In the genomic region with DNA sequence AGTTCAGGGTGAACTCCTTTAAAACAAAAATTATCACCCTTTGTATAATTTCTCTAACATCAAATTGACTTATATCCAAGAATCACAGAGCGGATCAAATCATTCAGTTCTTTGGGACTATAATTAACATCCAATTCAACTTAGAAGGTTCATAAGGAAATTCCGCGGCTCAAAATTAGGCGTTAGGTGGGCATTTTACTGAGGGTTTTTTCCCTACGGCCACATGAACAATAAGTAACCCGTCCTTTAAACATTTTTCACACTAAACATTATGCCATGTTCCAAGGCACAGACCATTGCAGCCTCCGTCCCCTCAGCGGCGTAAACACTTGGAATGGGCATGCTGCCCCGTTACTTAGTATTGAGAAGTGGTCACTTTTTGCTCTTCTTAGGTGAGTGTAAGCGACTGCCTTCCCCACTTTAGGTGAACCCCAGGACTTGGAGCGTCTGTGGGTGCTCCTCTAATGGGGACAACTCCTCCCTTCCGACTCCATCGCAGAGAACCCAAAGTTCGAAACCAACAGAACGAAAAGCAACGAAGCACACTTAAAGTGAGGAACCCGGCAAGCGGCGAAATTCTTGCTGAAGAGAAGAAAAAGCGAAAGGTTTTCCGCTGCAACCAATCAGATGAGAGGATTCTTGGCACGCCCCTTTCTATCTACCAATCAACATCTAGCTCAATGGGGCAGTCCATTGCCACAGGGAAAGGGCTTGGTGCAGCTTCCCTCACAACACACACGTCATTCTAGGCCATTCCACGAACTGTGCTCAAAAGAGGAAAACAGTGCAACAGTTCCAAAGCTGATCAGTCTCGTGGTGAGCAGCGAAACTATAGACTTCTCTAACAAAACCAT, we compare ENCODE assay signal across 1 cellular context.
A peak's percentile ranks its signal among the peaks of the same experiment; 100 is the strongest.
TF ChIP-seq lines count a peak whose summit lies in the region.

No MANE protein-coding gene starts in this region.

TF ChIP-seq in HepG2, 621 proteins besides CTCF, POLR2A, EP300 and RAD21 (continued from another document and continues in another):
- TF ChIP-seq, protein P1, sequence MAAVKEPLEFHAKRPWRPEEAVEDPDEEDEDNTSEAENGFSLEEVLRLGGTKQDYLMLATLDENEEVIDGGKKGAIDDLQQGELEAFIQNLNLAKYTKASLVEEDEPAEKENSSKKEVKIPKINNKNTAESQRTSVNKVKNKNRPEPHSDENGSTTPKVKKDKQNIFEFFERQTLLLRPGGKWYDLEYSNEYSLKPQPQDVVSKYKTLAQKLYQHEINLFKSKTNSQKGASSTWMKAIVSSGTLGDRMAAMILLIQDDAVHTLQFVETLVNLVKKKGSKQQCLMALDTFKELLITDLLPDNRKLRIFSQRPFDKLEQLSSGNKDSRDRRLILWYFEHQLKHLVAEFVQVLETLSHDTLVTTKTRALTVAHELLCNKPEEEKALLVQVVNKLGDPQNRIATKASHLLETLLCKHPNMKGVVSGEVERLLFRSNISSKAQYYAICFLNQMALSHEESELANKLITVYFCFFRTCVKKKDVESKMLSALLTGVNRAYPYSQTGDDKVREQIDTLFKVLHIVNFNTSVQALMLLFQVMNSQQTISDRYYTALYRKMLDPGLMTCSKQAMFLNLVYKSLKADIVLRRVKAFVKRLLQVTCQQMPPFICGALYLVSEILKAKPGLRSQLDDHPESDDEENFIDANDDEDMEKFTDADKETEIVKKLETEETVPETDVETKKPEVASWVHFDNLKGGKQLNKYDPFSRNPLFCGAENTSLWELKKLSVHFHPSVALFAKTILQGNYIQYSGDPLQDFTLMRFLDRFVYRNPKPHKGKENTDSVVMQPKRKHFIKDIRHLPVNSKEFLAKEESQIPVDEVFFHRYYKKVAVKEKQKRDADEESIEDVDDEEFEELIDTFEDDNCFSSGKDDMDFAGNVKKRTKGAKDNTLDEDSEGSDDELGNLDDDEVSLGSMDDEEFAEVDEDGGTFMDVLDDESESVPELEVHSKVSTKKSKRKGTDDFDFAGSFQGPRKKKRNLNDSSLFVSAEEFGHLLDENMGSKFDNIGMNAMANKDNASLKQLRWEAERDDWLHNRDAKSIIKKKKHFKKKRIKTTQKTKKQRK (IDR thresholded peaks at IDR 0.05; ENCODE audit: low read length) = no peak
- TF ChIP-seq FOSL1 (CRISPR knock-in tag; IDR thresholded peaks at IDR 0.05; ENCODE audit: borderline replicate concordance) (no peak), FIP1L1 (IDR thresholded peaks at IDR 0.05; ENCODE audit: borderline replicate concordance, insufficient read depth, low read depth, low read length) (no peak), RXRB (CRISPR knock-in tag; IDR thresholded peaks at IDR 0.05; ENCODE audit: borderline replicate concordance) (no peak), ZNF883 (CRISPR knock-in tag; IDR thresholded peaks at IDR 0.05; ENCODE audit: not compliant biosample characterization) (no peak), HOXD1 (CRISPR knock-in tag; IDR thresholded peaks at IDR 0.05) (no peak), ZNF564 (CRISPR knock-in tag; IDR thresholded peaks at IDR 0.05) (no peak), SMAD9 (CRISPR knock-in tag; IDR thresholded peaks at IDR 0.05) (no peak), TEAD3 (CRISPR knock-in tag; optimal IDR thresholded peaks at IDR 0.05; ENCODE audit: borderline replicate concordance) (no peak), PHF21A (CRISPR knock-in tag; IDR thresholded peaks at IDR 0.05) (no peak; the same call in 1 of the 2 replicates), EEA1 (CRISPR knock-in tag; IDR thresholded peaks at IDR 0.05; ENCODE audit: borderline replicate concordance) (no peak), NFKBIZ (CRISPR knock-in tag; IDR thresholded peaks at IDR 0.05) (peak; percentile 22; the same call in 1 of the 2 replicates), KDM1A (CRISPR knock-in tag; IDR thresholded peaks at IDR 0.05) (no peak), ARID2 (CRISPR knock-in tag; IDR thresholded peaks at IDR 0.05; ENCODE audit: borderline replicate concordance) (peak; percentile 73; the same call in 1 of the 2 replicates), NRL (CRISPR knock-in tag; IDR thresholded peaks at IDR 0.05; ENCODE audit: borderline replicate concordance) (no peak), ZNF274 (CRISPR knock-in tag; IDR thresholded peaks at IDR 0.05) (no peak), ISX (CRISPR knock-in tag; conservative IDR thresholded peaks at IDR 0.05) (no peak), ZNF207 (IDR thresholded peaks at IDR 0.05; ENCODE audit: borderline replicate concordance) (no peak), LCORL (IDR thresholded peaks at IDR 0.05) (no peak), LCORL (CRISPR knock-in tag; IDR thresholded peaks at IDR 0.05) (no peak), ZNF772 (CRISPR knock-in tag; IDR thresholded peaks at IDR 0.05) (peak; percentile 44; the same call in 1 of the 2 replicates), ZNF589 (CRISPR knock-in tag; conservative IDR thresholded peaks at IDR 0.05) (no peak), NFYB (CRISPR knock-in tag; IDR thresholded peaks at IDR 0.05) (peak; percentile 87), ZSCAN9 (CRISPR knock-in tag; IDR thresholded peaks at IDR 0.05; ENCODE audit: borderline replicate concordance) (0 out of 2 replicates have a peak, but pooled peaks have one; percentile 24), ZBTB1 (CRISPR knock-in tag; IDR thresholded peaks at IDR 0.05; ENCODE audit: borderline replicate concordance) (no peak), IRF2 (CRISPR knock-in tag; IDR thresholded peaks at IDR 0.05) (peak; percentile 84), ZNF577 (CRISPR knock-in tag; IDR thresholded peaks at IDR 0.05; ENCODE audit: borderline replicate concordance, low read depth) (no peak), ZNF484 (CRISPR knock-in tag; IDR thresholded peaks at IDR 0.05; ENCODE audit: borderline replicate concordance, low read depth) (no peak)
- TF ChIP-seq, protein P2, sequence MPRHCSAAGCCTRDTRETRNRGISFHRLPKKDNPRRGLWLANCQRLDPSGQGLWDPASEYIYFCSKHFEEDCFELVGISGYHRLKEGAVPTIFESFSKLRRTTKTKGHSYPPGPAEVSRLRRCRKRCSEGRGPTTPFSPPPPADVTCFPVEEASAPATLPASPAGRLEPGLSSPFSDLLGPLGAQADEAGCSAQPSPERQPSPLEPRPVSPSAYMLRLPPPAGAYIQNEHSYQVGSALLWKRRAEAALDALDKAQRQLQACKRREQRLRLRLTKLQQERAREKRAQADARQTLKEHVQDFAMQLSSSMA (CRISPR knock-in tag; IDR thresholded peaks at IDR 0.05) = no peak
- TF ChIP-seq, protein P3, sequence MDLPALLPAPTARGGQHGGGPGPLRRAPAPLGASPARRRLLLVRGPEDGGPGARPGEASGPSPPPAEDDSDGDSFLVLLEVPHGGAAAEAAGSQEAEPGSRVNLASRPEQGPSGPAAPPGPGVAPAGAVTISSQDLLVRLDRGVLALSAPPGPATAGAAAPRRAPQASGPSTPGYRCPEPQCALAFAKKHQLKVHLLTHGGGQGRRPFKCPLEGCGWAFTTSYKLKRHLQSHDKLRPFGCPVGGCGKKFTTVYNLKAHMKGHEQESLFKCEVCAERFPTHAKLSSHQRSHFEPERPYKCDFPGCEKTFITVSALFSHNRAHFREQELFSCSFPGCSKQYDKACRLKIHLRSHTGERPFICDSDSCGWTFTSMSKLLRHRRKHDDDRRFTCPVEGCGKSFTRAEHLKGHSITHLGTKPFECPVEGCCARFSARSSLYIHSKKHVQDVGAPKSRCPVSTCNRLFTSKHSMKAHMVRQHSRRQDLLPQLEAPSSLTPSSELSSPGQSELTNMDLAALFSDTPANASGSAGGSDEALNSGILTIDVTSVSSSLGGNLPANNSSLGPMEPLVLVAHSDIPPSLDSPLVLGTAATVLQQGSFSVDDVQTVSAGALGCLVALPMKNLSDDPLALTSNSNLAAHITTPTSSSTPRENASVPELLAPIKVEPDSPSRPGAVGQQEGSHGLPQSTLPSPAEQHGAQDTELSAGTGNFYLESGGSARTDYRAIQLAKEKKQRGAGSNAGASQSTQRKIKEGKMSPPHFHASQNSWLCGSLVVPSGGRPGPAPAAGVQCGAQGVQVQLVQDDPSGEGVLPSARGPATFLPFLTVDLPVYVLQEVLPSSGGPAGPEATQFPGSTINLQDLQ (CRISPR knock-in tag; IDR thresholded peaks at IDR 0.05) = no peak
- TF ChIP-seq, protein P4, sequence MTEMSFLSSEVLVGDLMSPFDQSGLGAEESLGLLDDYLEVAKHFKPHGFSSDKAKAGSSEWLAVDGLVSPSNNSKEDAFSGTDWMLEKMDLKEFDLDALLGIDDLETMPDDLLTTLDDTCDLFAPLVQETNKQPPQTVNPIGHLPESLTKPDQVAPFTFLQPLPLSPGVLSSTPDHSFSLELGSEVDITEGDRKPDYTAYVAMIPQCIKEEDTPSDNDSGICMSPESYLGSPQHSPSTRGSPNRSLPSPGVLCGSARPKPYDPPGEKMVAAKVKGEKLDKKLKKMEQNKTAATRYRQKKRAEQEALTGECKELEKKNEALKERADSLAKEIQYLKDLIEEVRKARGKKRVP (CRISPR knock-in tag; IDR thresholded peaks at IDR 0.05) = no peak
- TF ChIP-seq, protein P5, sequence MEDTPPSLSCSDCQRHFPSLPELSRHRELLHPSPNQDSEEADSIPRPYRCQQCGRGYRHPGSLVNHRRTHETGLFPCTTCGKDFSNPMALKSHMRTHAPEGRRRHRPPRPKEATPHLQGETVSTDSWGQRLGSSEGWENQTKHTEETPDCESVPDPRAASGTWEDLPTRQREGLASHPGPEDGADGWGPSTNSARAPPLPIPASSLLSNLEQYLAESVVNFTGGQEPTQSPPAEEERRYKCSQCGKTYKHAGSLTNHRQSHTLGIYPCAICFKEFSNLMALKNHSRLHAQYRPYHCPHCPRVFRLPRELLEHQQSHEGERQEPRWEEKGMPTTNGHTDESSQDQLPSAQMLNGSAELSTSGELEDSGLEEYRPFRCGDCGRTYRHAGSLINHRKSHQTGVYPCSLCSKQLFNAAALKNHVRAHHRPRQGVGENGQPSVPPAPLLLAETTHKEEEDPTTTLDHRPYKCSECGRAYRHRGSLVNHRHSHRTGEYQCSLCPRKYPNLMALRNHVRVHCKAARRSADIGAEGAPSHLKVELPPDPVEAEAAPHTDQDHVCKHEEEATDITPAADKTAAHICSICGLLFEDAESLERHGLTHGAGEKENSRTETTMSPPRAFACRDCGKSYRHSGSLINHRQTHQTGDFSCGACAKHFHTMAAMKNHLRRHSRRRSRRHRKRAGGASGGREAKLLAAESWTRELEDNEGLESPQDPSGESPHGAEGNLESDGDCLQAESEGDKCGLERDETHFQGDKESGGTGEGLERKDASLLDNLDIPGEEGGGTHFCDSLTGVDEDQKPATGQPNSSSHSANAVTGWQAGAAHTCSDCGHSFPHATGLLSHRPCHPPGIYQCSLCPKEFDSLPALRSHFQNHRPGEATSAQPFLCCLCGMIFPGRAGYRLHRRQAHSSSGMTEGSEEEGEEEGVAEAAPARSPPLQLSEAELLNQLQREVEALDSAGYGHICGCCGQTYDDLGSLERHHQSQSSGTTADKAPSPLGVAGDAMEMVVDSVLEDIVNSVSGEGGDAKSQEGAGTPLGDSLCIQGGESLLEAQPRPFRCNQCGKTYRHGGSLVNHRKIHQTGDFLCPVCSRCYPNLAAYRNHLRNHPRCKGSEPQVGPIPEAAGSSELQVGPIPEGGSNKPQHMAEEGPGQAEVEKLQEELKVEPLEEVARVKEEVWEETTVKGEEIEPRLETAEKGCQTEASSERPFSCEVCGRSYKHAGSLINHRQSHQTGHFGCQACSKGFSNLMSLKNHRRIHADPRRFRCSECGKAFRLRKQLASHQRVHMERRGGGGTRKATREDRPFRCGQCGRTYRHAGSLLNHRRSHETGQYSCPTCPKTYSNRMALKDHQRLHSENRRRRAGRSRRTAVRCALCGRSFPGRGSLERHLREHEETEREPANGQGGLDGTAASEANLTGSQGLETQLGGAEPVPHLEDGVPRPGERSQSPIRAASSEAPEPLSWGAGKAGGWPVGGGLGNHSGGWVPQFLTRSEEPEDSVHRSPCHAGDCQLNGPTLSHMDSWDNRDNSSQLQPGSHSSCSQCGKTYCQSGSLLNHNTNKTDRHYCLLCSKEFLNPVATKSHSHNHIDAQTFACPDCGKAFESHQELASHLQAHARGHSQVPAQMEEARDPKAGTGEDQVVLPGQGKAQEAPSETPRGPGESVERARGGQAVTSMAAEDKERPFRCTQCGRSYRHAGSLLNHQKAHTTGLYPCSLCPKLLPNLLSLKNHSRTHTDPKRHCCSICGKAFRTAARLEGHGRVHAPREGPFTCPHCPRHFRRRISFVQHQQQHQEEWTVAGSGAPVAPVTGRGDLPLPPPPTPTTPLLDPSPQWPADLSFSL (CRISPR knock-in tag; IDR thresholded peaks at IDR 0.05) = no peak
- TF ChIP-seq, protein P6, sequence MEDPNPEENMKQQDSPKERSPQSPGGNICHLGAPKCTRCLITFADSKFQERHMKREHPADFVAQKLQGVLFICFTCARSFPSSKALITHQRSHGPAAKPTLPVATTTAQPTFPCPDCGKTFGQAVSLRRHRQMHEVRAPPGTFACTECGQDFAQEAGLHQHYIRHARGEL (CRISPR knock-in tag; IDR thresholded peaks at IDR 0.05) = no peak
- TF ChIP-seq, protein P7, sequence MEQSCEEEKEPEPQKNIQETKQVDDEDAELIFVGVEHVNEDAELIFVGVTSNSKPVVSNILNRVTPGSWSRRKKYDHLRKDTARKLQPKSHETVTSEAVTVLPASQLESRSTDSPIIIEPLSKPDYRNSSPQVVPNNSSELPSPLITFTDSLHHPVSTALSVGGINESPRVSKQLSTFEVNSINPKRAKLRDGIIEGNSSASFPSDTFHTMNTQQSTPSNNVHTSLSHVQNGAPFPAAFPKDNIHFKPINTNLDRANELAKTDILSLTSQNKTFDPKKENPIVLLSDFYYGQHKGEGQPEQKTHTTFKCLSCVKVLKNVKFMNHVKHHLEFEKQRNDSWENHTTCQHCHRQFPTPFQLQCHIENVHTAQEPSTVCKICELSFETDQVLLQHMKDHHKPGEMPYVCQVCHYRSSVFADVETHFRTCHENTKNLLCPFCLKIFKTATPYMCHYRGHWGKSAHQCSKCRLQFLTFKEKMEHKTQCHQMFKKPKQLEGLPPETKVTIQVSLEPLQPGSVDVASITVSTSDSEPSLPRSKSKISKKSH (CRISPR knock-in tag; IDR thresholded peaks at IDR 0.05; ENCODE audit: borderline replicate concordance) = no peak
- TF ChIP-seq, protein P8, sequence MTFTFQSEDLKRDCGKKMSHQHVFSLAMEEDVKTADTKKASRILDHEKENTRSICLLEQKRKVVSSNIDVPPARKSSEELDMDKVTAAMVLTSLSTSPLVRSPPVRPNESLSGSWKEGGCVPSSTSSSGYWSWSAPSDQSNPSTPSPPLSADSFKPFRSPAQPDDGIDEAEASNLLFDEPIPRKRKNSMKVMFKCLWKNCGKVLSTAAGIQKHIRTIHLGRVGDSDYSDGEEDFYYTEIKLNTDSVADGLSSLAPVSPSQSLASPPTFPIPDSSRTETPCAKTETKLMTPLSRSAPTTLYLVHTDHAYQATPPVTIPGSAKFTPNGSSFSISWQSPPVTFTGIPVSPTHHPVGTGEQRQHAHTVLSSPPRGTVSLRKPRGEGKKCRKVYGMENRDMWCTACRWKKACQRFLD (CRISPR knock-in tag; IDR thresholded peaks at IDR 0.05; ENCODE audit: borderline replicate concordance) = no peak
- TF ChIP-seq, protein P9, sequence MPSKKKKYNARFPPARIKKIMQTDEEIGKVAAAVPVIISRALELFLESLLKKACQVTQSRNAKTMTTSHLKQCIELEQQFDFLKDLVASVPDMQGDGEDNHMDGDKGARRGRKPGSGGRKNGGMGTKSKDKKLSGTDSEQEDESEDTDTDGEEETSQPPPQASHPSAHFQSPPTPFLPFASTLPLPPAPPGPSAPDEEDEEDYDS (CRISPR knock-in tag; IDR thresholded peaks at IDR 0.05) = peak; percentile 90
- TF ChIP-seq, protein P10, sequence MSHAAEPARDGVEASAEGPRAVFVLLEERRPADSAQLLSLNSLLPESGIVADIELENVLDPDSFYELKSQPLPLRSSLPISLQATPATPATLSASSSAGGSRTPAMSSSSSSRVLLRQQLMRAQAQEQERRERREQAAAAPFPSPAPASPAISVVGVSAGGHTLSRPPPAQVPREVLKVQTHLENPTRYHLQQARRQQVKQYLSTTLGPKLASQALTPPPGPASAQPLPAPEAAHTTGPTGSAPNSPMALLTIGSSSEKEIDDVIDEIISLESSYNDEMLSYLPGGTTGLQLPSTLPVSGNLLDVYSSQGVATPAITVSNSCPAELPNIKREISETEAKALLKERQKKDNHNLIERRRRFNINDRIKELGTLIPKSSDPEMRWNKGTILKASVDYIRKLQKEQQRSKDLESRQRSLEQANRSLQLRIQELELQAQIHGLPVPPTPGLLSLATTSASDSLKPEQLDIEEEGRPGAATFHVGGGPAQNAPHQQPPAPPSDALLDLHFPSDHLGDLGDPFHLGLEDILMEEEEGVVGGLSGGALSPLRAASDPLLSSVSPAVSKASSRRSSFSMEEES (CRISPR knock-in tag; IDR thresholded peaks at IDR 0.05) = no peak
